In genomic region chr10:70093335-70093944, GRCh38 we compare ENCODE assay signal across 17 cellular contexts. TPM values are rescaled to one million over a fixed set of nuclear protein-coding genes. Genes with fewer than 3 reads are reported as not detected.
DNase-seq lines count a peak whose midpoint lies in the region; ATAC-seq, FAIRE-seq and TF ChIP-seq lines count a peak whose summit lies in the region.
"Had no signal": no experiment of that assay in that cellular context is flagged by ENCODE, and none has a peak within 500 bp of the region (broad histone marks: within the 10 kb centered on the region; RNA-seq: fewer than 3 reads in every experiment).

No MANE protein-coding gene starts in this region.

- H4K20me1 ChIP-seq in GM12878 (ENCODE audit: control insufficient read depth, insufficient read depth) = no peaks in the 10 kb centered on the region

- no peak for TF ChIP-seq POLR2A in GM12878 (IDR thresholded peaks at IDR 0.05; ENCODE audit: low read depth, low read length)

- no peaks in the 10 kb centered on the region for H3K9me3 ChIP-seq in GM12878 (replicated peaks; ENCODE audit: control insufficient read depth, insufficient read depth, low read length)
- H3K9me3 ChIP-seq in tibial artery = no peaks in the 10 kb centered on the region

- FAIRE-seq in GM12878 (lab: Jason Lieb, UNC) = no peak
- FAIRE-seq: bronchial epithelial cell, G401.6 had no signal

- RAD21 ChIA-PET in GM12878 (lab: Charles Lee; ENCODE audit: unreplicated experiment) = interaction anchor here (1.1 to 2.5 kb wide), 3 partner anchors 14 to 135 kb away, joined by 5 to 16 read pairs (median 6); partner anchors contain the start of gene TYSND1

- H3K27ac ChIP-seq in GM12878 (ENCODE audit: control insufficient read depth, insufficient read depth) (no peak overlapping the region), tibial artery (no peak overlapping the region)

- TF ChIP-seq RAD21 in GM12878 (IDR thresholded peaks at IDR 0.05; ENCODE audit: insufficient read depth, low read depth, low read length) = no peak

- H3K27me3 Mint-ChIP-seq in activated CD4-positive, alpha-beta memory T cell treated with anti-CD3 and anti-CD28 coated beads for 36 hours = no peaks in the 10 kb centered on the region

- peaks cover 7% of the 10 kb centered on the region; the same call in 1 of the 2 replicates for H3K4me1 ChIP-seq in GM12878 (ENCODE audit: control insufficient read depth, insufficient read depth, low read length)
- H3K4me1 ChIP-seq in tibial artery = no peaks in the 10 kb centered on the region

- WGBS in GM12878 (ENCODE audit: insufficient coverage, insufficient replicate concordance, low lambda C conversion rate, missing lambda C conversion rate) = 35% methylated on average over 9 of the region's 9 CpGs

- ATAC-seq in GM12878 = peak; percentile 41
- no peak for ATAC-seq in HG03175 (IDR thresholded peaks at IDR 0.05; ENCODE audit: unreplicated experiment)
- ATAC-seq: SK-N-SH treated with all-trans-retinoic acid at 6 μM for 48 hours had no signal

- no TSS peak for BruUV-seq in GM12878 (replicated peaks; lab: Mats Ljungman, UMichigan)

- peak overlapping the region; percentile 3; the same call in 1 of the 2 replicates for H3K4me2 ChIP-seq in GM12878 (ENCODE audit: control insufficient read depth, insufficient read depth)

- H3K4me1 Mint-ChIP-seq in activated CD4-positive, alpha-beta memory T cell treated with anti-CD3 and anti-CD28 coated beads for 36 hours (ENCODE audit: low read depth) = peaks cover 34% of the 10 kb centered on the region

- in situ Hi-C loops in GM12878 (cut with MboI) = no loop called here

- intact Hi-C loops in activated CD4-positive, alpha-beta memory T cell treated with anti-CD3 and anti-CD28 coated beads for 36 hours (cut with micrococcal nuclease) = loop anchor here (2.0 to 5.0 kb wide), 3 partner anchors 69 to 269 kb away; partner anchors contain the start of gene SAR1A
- intact Hi-C loops in GM12878 (cut with micrococcal nuclease; ENCODE audit: unreplicated experiment) (no loop called here), tibial artery (cut with DNase I; ENCODE audit: low total_unique reads) (no loop called here)

- peak overlapping the region; percentile 7 for H3K27ac Mint-ChIP-seq in activated CD4-positive, alpha-beta memory T cell treated with anti-CD3 and anti-CD28 coated beads for 36 hours

- no peak overlapping the region for H2AFZ ChIP-seq in GM12878 (ENCODE audit: control insufficient read depth, low read depth, low read length)

- TF ChIP-seq CTCF in GM12878 (IDR thresholded peaks at IDR 0.05 in 2 of 3, conservative IDR thresholded peaks at IDR 0.05 in 1 of 3; ENCODE audit: control insufficient read depth in 2 of 3, extremely low read depth in 1 of 3, insufficient read depth in 1 of 3, low read depth in 3 of 3, low read length in 3 of 3) (no peak), tibial artery (IDR thresholded peaks at IDR 0.05) (no peak)

- no peak for TF ChIP-seq EP300 in GM12878 (IDR thresholded peaks at IDR 0.05; ENCODE audit: borderline replicate concordance in 1 of 2, control insufficient read depth in 1 of 2, low read depth in 2 of 2, low read length in 2 of 2)

- H3K4me3 ChIP-seq in GM12878 (no peak overlapping the region), tibial artery (no peak overlapping the region)

- peak overlapping the region; percentile 58 for H3K4me3 Mint-ChIP-seq in activated CD4-positive, alpha-beta memory T cell treated with anti-CD3 and anti-CD28 coated beads for 36 hours

- DNase-seq in activated gamma-delta T cell treated with Interleukin-2 at 50 U/mL for 16 hours (peak; percentile 12), activated gamma-delta T cell (lab: John Stamatoyannopoulos, UW) (no peak), GM12878 (ENCODE audit: low read depth, low spot score) (no peak), NCI-H748 treated with DMSO at 0.1 percent for 48 hours (lab: John Stamatoyannopoulos, UW) (no peak), tibial artery (no peak)
- peak; percentile 51 for DNase-seq in activated CD4-positive, alpha-beta memory T cell treated with anti-CD3 and anti-CD28 coated beads for 36 hours
- peak; percentile 48 for DNase-seq in stimulated activated CD8-positive, alpha-beta memory T cell treated with anti-CD3 and anti-CD28 coated beads, Interleukin-4, amount 100 ng/mL, for 48 hours
- DNase-seq: COR-L47, GOT3, hippocampal formation, kidney glomerular epithelial cell, NCI-H2081, NCI-H524 treated with DMSO at 0.1 percent for 48 hours had no signal

- H3K9me3 Mint-ChIP-seq in activated CD4-positive, alpha-beta memory T cell treated with anti-CD3 and anti-CD28 coated beads for 36 hours = no peaks in the 10 kb centered on the region

- no peaks in the 10 kb centered on the region for H3K36me3 ChIP-seq in GM12878 (ENCODE audit: control insufficient read depth in 2 of 2, insufficient read depth in 2 of 2, low read length in 1 of 2)
- peaks cover 0 to 60% (median 10%) of the 10 kb centered on the region in 3 donors for H3K36me3 ChIP-seq in tibial artery

- no peaks in the 10 kb centered on the region for H3K36me3 Mint-ChIP-seq in activated CD4-positive, alpha-beta memory T cell treated with anti-CD3 and anti-CD28 coated beads for 36 hours

- CTCF ChIA-PET in activated CD4-positive, alpha-beta memory T cell treated with anti-CD3 and anti-CD28 coated beads for 36 hours (lab: Charles Lee) = interaction anchor here (0.7 to 3.5 kb wide), 8 partner anchors 14 to 324 kb away, joined by 3 to 31 read pairs (median 3); partner anchors contain the start of gene TYSND1
- CTCF ChIA-PET in GM12878 (lab: Yijun Ruan, JAX) = interaction anchor here (0.9 to 5.8 kb wide), 8 partner anchors 9 to 136 kb away, joined by 3 to 58 read pairs (median 6); partner anchors contain the start of gene TYSND1

- SMC1A ChIA-PET in GM12878 (lab: Charles Lee; ENCODE audit: uncharacterized antibody, unreplicated experiment) = interaction anchor here (1.3 to 3.2 kb wide), 7 partner anchors 8 to 139 kb away, joined by 3 to 14 read pairs (median 6); partner anchors contain the start of gene TYSND1

- H3K9ac ChIP-seq in GM12878 (ENCODE audit: control insufficient read depth, insufficient read depth, low read length) = no peak overlapping the region

- POLR2A ChIA-PET in activated CD4-positive, alpha-beta memory T cell treated with anti-CD3 and anti-CD28 coated beads for 36 hours (lab: Charles Lee) = interaction anchor here (1.0 to 1.2 kb wide), 2 partner anchors 38 to 53 kb away, joined by 3 read pairs; partner anchors contain the start of gene TYSND1
- POLR2A ChIA-PET in GM12878 (lab: Charles Lee) = interaction anchor here (0.6 to 3.4 kb wide), 3 partner anchors 11 to 200 kb away, joined by 3 to 15 read pairs (median 4); no protein-coding TSS in a partner anchor

- H3K79me2 ChIP-seq in GM12878 (ENCODE audit: control insufficient read depth, insufficient read depth, low read length) = no peaks in the 10 kb centered on the region

- H3K27me3 ChIP-seq in GM12878 (replicated peaks in 1 of 2; ENCODE audit: control insufficient read depth in 2 of 2, insufficient read depth in 2 of 2, low read length in 1 of 2) = no peaks in the 10 kb centered on the region; a peak in 1 of 4 replicates
- no peaks in the 10 kb centered on the region for H3K27me3 ChIP-seq in tibial artery

RNA-seq across cellular contexts. Expression of gene AIFM2, which starts 39.2 kb away (rescaled TPM):
- total RNA-seq in activated CD4-positive, alpha-beta memory T cell treated with anti-CD3 and anti-CD28 coated beads for 36 hours = 1 to 10 TPM; 5.3 to 7.1 TPM
- 10.6 and 10.7 TPM in 2 replicates for total RNA-seq in GM12878 (2013; cell fraction: nucleolus; rRNA removed)
- total RNA-seq in GM12878 (2014; rRNA removed) (13.7 and 14.6 TPM in 2 replicates), GM12878 (2014; rRNA removed; fragmentation: Illumina TruSeq; extraction: Trizol) (12.1 and 12.6 TPM in 2 replicates), GM12878 (2021) (20.4 and 20.5 TPM in 2 replicates)
- 6.9 TPM for polyA plus RNA-seq in GM12878 (2011; ENCODE audit: low read depth)
- polyA plus RNA-seq in GM12878 (2011; rRNA removed) (11.7 and 17.5 TPM in 2 replicates), GM12878 (2014; fragmentation: Illumina TruSeq; extraction: Trizol) (5.7 and 12.2 TPM in 2 replicates), GM12878 (2014; fragmentation: Nextera tagmentation; extraction: Ambion mirVana) (1 to 10 TPM; 4.5 to 8.0 TPM), GM12878 (2014; rRNA removed) (20.3 and 24.5 TPM in 2 replicates), GM12878 (2016; fragmentation: Nextera tagmentation; extraction: Ambion mirVana) (10 to 100 TPM; 26.8 to 30.8 TPM)
- 22.9 and 28.1 TPM in 2 replicates for polyA plus RNA-seq in GM12878 (2011; cell fraction: cytosol; rRNA removed)
- polyA plus RNA-seq in GM12878 (2011; cell fraction: nucleus; rRNA removed) = 16.8 and 18.6 TPM in 2 replicates
- 13.4 and 14.1 TPM in 2 replicates for polyA plus RNA-seq in GM12878 (2012)
- 10.3 and 17.0 TPM in 2 replicates for polyA minus RNA-seq in GM12878 (2011; rRNA and poly(A)+ RNA removed)
- 5.7 and 10.8 TPM in 2 replicates for polyA minus RNA-seq in GM12878 (2011; cell fraction: cytosol; rRNA and poly(A)+ RNA removed)
- 4.4 and 7.7 TPM in 2 replicates for polyA minus RNA-seq in GM12878 (2011; cell fraction: nucleus; rRNA and poly(A)+ RNA removed)

RNA-seq across cellular contexts. Expression of gene MACROH2A2, which starts 40.8 kb away (rescaled TPM):
- 1 to 10 TPM; 4.1 to 4.8 TPM for total RNA-seq in activated CD4-positive, alpha-beta memory T cell treated with anti-CD3 and anti-CD28 coated beads for 36 hours
- total RNA-seq in GM12878 (2013; cell fraction: nucleolus; rRNA removed) = not detected in 2 replicates
- total RNA-seq in GM12878 (2014; rRNA removed) (not detected in 2 replicates), GM12878 (2014; rRNA removed; fragmentation: Illumina TruSeq; extraction: Trizol) (not detected in 2 replicates), GM12878 (2021) (not detected in 2 replicates)
- 0.17 TPM for polyA plus RNA-seq in GM12878 (2011; ENCODE audit: low read depth)
- polyA plus RNA-seq in GM12878 (2011; rRNA removed) (0.14 and 0.26 TPM in 2 replicates), GM12878 (2014; fragmentation: Illumina TruSeq; extraction: Trizol) (not detected in 2 replicates), GM12878 (2014; fragmentation: Nextera tagmentation; extraction: Ambion mirVana) (not detected), GM12878 (2014; rRNA removed) (not detected in 2 replicates), GM12878 (2016; fragmentation: Nextera tagmentation; extraction: Ambion mirVana) (under 1 TPM in 1 of 2 experiments, not detected in 1; 0.24 TPM)
- 0.27 and 0.32 TPM in 2 replicates for polyA plus RNA-seq in GM12878 (2011; cell fraction: cytosol; rRNA removed)
- polyA plus RNA-seq in GM12878 (2011; cell fraction: nucleus; rRNA removed) = 0.09 and 0.21 TPM in 2 replicates
- 0.18 and 0.20 TPM in 2 replicates for polyA plus RNA-seq in GM12878 (2012)
- 0.26 TPM in 1 of 2 replicates, not detected in the other for polyA minus RNA-seq in GM12878 (2011; rRNA and poly(A)+ RNA removed)
- not detected in 2 replicates for polyA minus RNA-seq in GM12878 (2011; cell fraction: cytosol; rRNA and poly(A)+ RNA removed)
- not detected in 2 replicates for polyA minus RNA-seq in GM12878 (2011; cell fraction: nucleus; rRNA and poly(A)+ RNA removed)

RNA-seq across cellular contexts. Expression of gene TYSND1, which starts 53.1 kb away (rescaled TPM):
- total RNA-seq in activated CD4-positive, alpha-beta memory T cell treated with anti-CD3 and anti-CD28 coated beads for 36 hours = 10 to 100 TPM; 10.9 to 12.1 TPM
- 14.2 and 15.7 TPM in 2 replicates for total RNA-seq in GM12878 (2013; cell fraction: nucleolus; rRNA removed)
- total RNA-seq in GM12878 (2014; rRNA removed) (18.9 and 19.4 TPM in 2 replicates), GM12878 (2014; rRNA removed; fragmentation: Illumina TruSeq; extraction: Trizol) (8.1 and 8.7 TPM in 2 replicates), GM12878 (2021) (20.0 and 21.4 TPM in 2 replicates)
- 5.0 TPM for polyA plus RNA-seq in GM12878 (2011; ENCODE audit: low read depth)
- polyA plus RNA-seq in GM12878 (2011; rRNA removed) (3.5 and 5.6 TPM in 2 replicates), GM12878 (2014; fragmentation: Illumina TruSeq; extraction: Trizol) (4.7 and 8.6 TPM in 2 replicates), GM12878 (2014; fragmentation: Nextera tagmentation; extraction: Ambion mirVana) (1 to 10 TPM; 1.9 to 4.5 TPM), GM12878 (2014; rRNA removed) (16.7 and 17.4 TPM in 2 replicates), GM12878 (2016; fragmentation: Nextera tagmentation; extraction: Ambion mirVana) (10 to 100 TPM; 15.2 to 18.8 TPM)
- 6.1 and 8.6 TPM in 2 replicates for polyA plus RNA-seq in GM12878 (2011; cell fraction: cytosol; rRNA removed)
- polyA plus RNA-seq in GM12878 (2011; cell fraction: nucleus; rRNA removed) = 40.7 and 42.7 TPM in 2 replicates
- 7.3 and 9.9 TPM in 2 replicates for polyA plus RNA-seq in GM12878 (2012)
- 4.2 and 6.1 TPM in 2 replicates for polyA minus RNA-seq in GM12878 (2011; rRNA and poly(A)+ RNA removed)
- 2.7 and 2.9 TPM in 2 replicates for polyA minus RNA-seq in GM12878 (2011; cell fraction: cytosol; rRNA and poly(A)+ RNA removed)
- 8.0 and 12.7 TPM in 2 replicates for polyA minus RNA-seq in GM12878 (2011; cell fraction: nucleus; rRNA and poly(A)+ RNA removed)

Comparison
In these comparisons a context has a peak if more than half of its experiments do, and no peak if none do; other contexts are left out.
1. DNase-seq: peak in activated gamma-delta T cell treated with Interleukin-2 at 50 U/mL for 16 hours (single experiment), activated CD4-positive, alpha-beta memory T cell treated with anti-CD3 and anti-CD28 coated beads for 36 hours (single experiment) and stimulated activated CD8-positive, alpha-beta memory T cell treated with anti-CD3 and anti-CD28 coated beads, Interleukin-4, amount 100 ng/mL, for 48 hours (single experiment); none in activated gamma-delta T cell (single experiment), GM12878 (single experiment), NCI-H748 treated with DMSO at 0.1 percent for 48 hours (single experiment) and tibial artery (0 of 2).
2. RNA of gene MACROH2A2, which starts 40.8 kb away (total RNA-seq): 4.1 to 4.8 TPM in activated CD4-positive, alpha-beta memory T cell treated with anti-CD3 and anti-CD28 coated beads for 36 hours; not detected in GM12878; every median in the first group is over 4 times any median in the second.